Comparison of ENCODE assay signal across 8 cellular contexts in genomic region chr22:41447435-41448188, GRCh38. TPM values are rescaled to one million over a fixed set of nuclear protein-coding genes. Genes with fewer than 3 reads are reported as not detected.
DNase-seq lines count a peak whose midpoint lies in the region; ATAC-seq and TF ChIP-seq lines count a peak whose summit lies in the region.

No MANE protein-coding gene starts in this region.

- peaks cover 15% of the 10 kb centered on the region for H3K4me1 Mint-ChIP-seq in activated naive CD4-positive, alpha-beta T cell treated with anti-CD3 and anti-CD28 coated beads for 36 hours (ENCODE audit: low read depth)

- H3K36me3 Mint-ChIP-seq in activated naive CD4-positive, alpha-beta T cell treated with anti-CD3 and anti-CD28 coated beads for 36 hours (ENCODE audit: low read depth) = no peaks in the 10 kb centered on the region

- peak overlapping the region; percentile 75 to 94 (median 91) for H3K4me3 ChIP-seq in tibial nerve

- H3K27me3 ChIP-seq in tibial nerve = no peaks in the 10 kb centered on the region

- no peak for TF ChIP-seq EP300 in tibial nerve (IDR thresholded peaks at IDR 0.05)

- no peaks in the 10 kb centered on the region for H3K9me3 ChIP-seq in tibial nerve

- H3K9me3 Mint-ChIP-seq in activated naive CD4-positive, alpha-beta T cell treated with anti-CD3 and anti-CD28 coated beads for 36 hours = no peaks in the 10 kb centered on the region

- peaks cover 0 to 26% (median 17%) of the 10 kb centered on the region in 4 donors for H3K4me1 ChIP-seq in tibial nerve

- intact Hi-C loops in activated naive CD4-positive, alpha-beta T cell treated with anti-CD3 and anti-CD28 coated beads for 36 hours (cut with micrococcal nuclease) = loop anchor here (1.0 to 10.0 kb wide), 11 partner anchors 22 to 645 kb away; partner anchors contain the start of genes ACO2, CENPM, DESI1 and NDUFA6

- H3K27ac Mint-ChIP-seq in activated naive CD4-positive, alpha-beta T cell treated with anti-CD3 and anti-CD28 coated beads for 36 hours = peak overlapping the region; percentile 97

- CTCF ChIA-PET in activated naive CD4-positive, alpha-beta T cell treated with anti-CD3 and anti-CD28 coated beads for 36 hours (lab: Charles Lee) = interaction anchor here (0.6 to 1.0 kb wide), 3 partner anchors 15 to 44 kb away, joined by 3 to 4 read pairs (median 3); no protein-coding TSS in a partner anchor

- H3K27me3 Mint-ChIP-seq in activated naive CD4-positive, alpha-beta T cell treated with anti-CD3 and anti-CD28 coated beads for 36 hours (ENCODE audit: low read depth) = no peaks in the 10 kb centered on the region

- H3K4me3 Mint-ChIP-seq in activated naive CD4-positive, alpha-beta T cell treated with anti-CD3 and anti-CD28 coated beads for 36 hours = peak overlapping the region; percentile 87

- ATAC-seq in GM21717 (IDR thresholded peaks at IDR 0.05; ENCODE audit: unreplicated experiment) = no peak

- peaks cover 0 to 5% (median 0%) of the 10 kb centered on the region in 3 donors for H3K36me3 ChIP-seq in tibial nerve

- H3K27ac ChIP-seq in tibial nerve = peak overlapping the region; percentile 95 to 99 (median 98)

- TF ChIP-seq POLR2A in tibial nerve (IDR thresholded peaks at IDR 0.05) = no peak

- TF ChIP-seq CTCF in tibial nerve (IDR thresholded peaks at IDR 0.05) = no peak

- 0% methylated on average over 19 to 49 of the region's 63 CpGs for WGBS in tibial nerve, 2 donors

- DNase-seq in D341Med (ENCODE audit: low spot score) (peak; percentile 72), KG1 (lab: John Stamatoyannopoulos, UW) (peak; percentile 63), SHP77 treated with DMSO at 0.1 percent for 48 hours (lab: John Stamatoyannopoulos, UW) (peak; percentile 10), globus pallidus (ENCODE audit: low spot score) (peak; percentile 78), nucleus accumbens (lab: John Stamatoyannopoulos, UW) (peak in 54 of 56 donors; percentile 29 to 88 (median 72)), tibial nerve (ENCODE audit: low spot score in 2 of 2) (peak; percentile 54 to 58)
- peak; percentile 62 for DNase-seq in activated naive CD4-positive, alpha-beta T cell treated with anti-CD3 and anti-CD28 coated beads for 36 hours

RNA-seq across cellular contexts. Expression of gene TOB2, which starts 1.0 kb away (rescaled TPM):
- 10 to 100 TPM; 16.4 to 16.8 TPM for total RNA-seq in activated naive CD4-positive, alpha-beta T cell treated with anti-CD3 and anti-CD28 coated beads for 36 hours
- total RNA-seq in tibial nerve = 10 to 100 TPM; 50.8 to 67.3 (median 56.9) TPM

RNA-seq across cellular contexts. Expression of gene PHF5A, which starts 20.9 kb away (rescaled TPM):
- 10 to 100 TPM; 67.5 to 69.0 TPM for total RNA-seq in activated naive CD4-positive, alpha-beta T cell treated with anti-CD3 and anti-CD28 coated beads for 36 hours
- total RNA-seq in tibial nerve = 10 to 100 TPM; 32.6 to 51.5 (median 36.4) TPM

RNA-seq across cellular contexts. Expression of gene ACO2, which starts 21.3 kb away (rescaled TPM):
- 100 to 1,000 TPM; 113 to 118 TPM for total RNA-seq in activated naive CD4-positive, alpha-beta T cell treated with anti-CD3 and anti-CD28 coated beads for 36 hours
- total RNA-seq in tibial nerve = 10 to 100 TPM; 69.9 to 91.1 (median 76.4) TPM

Comparison
In these comparisons a context has a peak if more than half of its experiments do, and no peak if none do; other contexts are left out.
1. DNase-seq: peak in every context shown above with its lines; median percentile 78 in globus pallidus; 72 in D341Med; 72 in nucleus accumbens; 63 in KG1; 62 in activated naive CD4-positive, alpha-beta T cell treated with anti-CD3 and anti-CD28 coated beads for 36 hours; 56 in tibial nerve; 10 in SHP77 treated with DMSO at 0.1 percent for 48 hours.